21 cellular contexts compared by ENCODE assay signal in the genomic region with DNA sequence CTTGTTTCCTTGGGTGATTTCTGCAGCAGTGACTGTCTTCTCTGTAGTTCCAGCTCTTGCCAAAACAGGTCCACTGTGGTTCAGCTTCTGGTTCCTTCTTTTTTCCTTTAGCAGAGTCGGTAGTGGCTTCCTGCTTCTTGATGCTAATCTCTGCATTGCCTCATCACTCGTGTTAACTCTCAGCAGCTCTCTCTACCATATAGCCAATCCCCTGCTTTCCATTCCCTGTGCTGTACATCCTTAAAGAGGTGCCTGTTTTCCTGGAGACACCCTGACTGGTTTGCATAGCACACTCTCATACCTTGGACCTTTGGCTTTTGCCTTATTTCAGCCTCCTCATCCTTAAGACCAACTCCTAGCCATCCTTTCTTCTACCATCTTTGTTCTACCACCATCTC.
A peak's percentile ranks its signal among the peaks of the same experiment; 100 is the strongest.
DNase-seq lines count a peak whose midpoint lies in the region; ATAC-seq and TF ChIP-seq lines count a peak whose summit lies in the region.
"Had no signal": no experiment of that assay in that cellular context is flagged by ENCODE, and none has a peak within 500 bp of the region (broad histone marks: within the 10 kb centered on the region; RNA-seq: fewer than 3 reads in every experiment).

No MANE protein-coding gene starts in this region.

- peak overlapping the region; percentile 74 to 90 for H4K8ac ChIP-seq in IMR-90 (ENCODE audit: low read depth in 2 of 2, low read length in 2 of 2)

- intact Hi-C loops in IMR-90 (cut with micrococcal nuclease), result loop anchor here (5.0 to 10.0 kb wide), 4 partner anchors 75 to 765 kb away; no protein-coding TSS in a partner anchor

- peaks cover 43% of the 10 kb centered on the region for H3K4me1 ChIP-seq in IMR-90 (ENCODE audit: control insufficient read depth, insufficient read depth, low read length)
- H3K4me1 ChIP-seq: parathyroid adenoma had no signal

- BruUV-seq in IMR-90 (replicated peaks; lab: Mats Ljungman, UMichigan), result no TSS peak

- ATAC-seq in IMR-90 (ENCODE audit: low read depth) (0 out of 2 replicates have a peak, but pooled peaks have one; percentile 1), GM21825 (IDR thresholded peaks at IDR 0.05; ENCODE audit: unreplicated experiment) (no peak)
- ATAC-seq: activated CD8-positive, alpha-beta memory T cell treated with anti-CD3 and anti-CD28 coated beads, Interleukin-2, amount 10 ng/mL, durations not matched to agents 7 days and 5 days; naive thymus-derived CD4-positive, alpha-beta T cell had no signal

- peak overlapping the region; percentile 85 for H2BK5ac ChIP-seq in IMR-90 (ENCODE audit: low read depth, low read length, poor library complexity, severe bottlenecking)

- peak overlapping the region; percentile 95 for H3K27ac ChIP-seq in IMR-90 (ENCODE audit: insufficient read depth, low read length)
- H3K27ac ChIP-seq: parathyroid adenoma had no signal

- peak overlapping the region; percentile 94 for H2BK20ac ChIP-seq in IMR-90 (ENCODE audit: low read depth, low read length)

- POLR2A ChIA-PET in IMR-90 (lab: Charles Lee; ENCODE audit: unreplicated experiment), result interaction anchor here (0.6 kb wide), 1 partner anchor 11 kb away, joined by 3 read pairs; no protein-coding TSS in a partner anchor

- H3K56ac ChIP-seq in IMR-90 (ENCODE audit: extremely low read depth, insufficient read depth, low read length), result peak overlapping the region; percentile 82

- H3K9ac ChIP-seq in IMR-90 (ENCODE audit: low read depth, low read length), result peak overlapping the region; percentile 70
- H3K9ac ChIP-seq: parathyroid adenoma had no signal

- CTCF ChIA-PET in IMR-90 (lab: Yijun Ruan, JAX), result interaction anchor here (0.7 kb wide), 1 partner anchor 452 kb away, joined by 3 read pairs; no protein-coding TSS in a partner anchor

- H4K5ac ChIP-seq in IMR-90 (ENCODE audit: low read depth, low read length), result peak overlapping the region; percentile 98

- peak overlapping the region; percentile 95 for H4K91ac ChIP-seq in IMR-90 (ENCODE audit: insufficient read depth, low read depth, low read length)

- no peaks in the 10 kb centered on the region for H3K36me3 ChIP-seq in IMR-90 (ENCODE audit: control insufficient read depth, insufficient read depth, low read length)

- peak overlapping the region; percentile 53 for H3K4me2 ChIP-seq in IMR-90 (ENCODE audit: low read depth, low read length)

- peak overlapping the region; percentile 97 for H3K14ac ChIP-seq in IMR-90 (replicated peaks; ENCODE audit: low read depth, low read length)

- 5% methylated on average over 2 of the region's 2 CpGs; no CpG with 5 or more reads in 1 of the 2 experiments for WGBS in IMR-90 (ENCODE audit: extremely low coverage in 2 of 2, insufficient read length in 1 of 2), 2 experiments

- no peak for TF ChIP-seq POLR2A in IMR-90 (IDR thresholded peaks at IDR 0.05; ENCODE audit: low read depth, low read length)

- DNase-seq in IMR-90 (peak; percentile 48), NOMO-1 (lab: John Stamatoyannopoulos, UW; ENCODE audit: unreplicated experiment in 2 of 2) (peak; percentile 34 to 69), choroid plexus epithelial cell (ENCODE audit: low read depth) (peak; percentile 51), osteocyte (ENCODE audit: extremely low spot score, unreplicated experiment) (no peak), NCI-H2107 treated with DMSO at 0.1 percent for 48 hours (lab: John Stamatoyannopoulos, UW; ENCODE audit: unreplicated experiment) (no peak), COLO829 (ENCODE audit: low spot score) (no peak)
- DNase-seq: activated CD8-positive, alpha-beta memory T cell treated with anti-CD3 and anti-CD28 coated beads, Interleukin-2, amount 10 ng/mL, durations not matched to agents 7 days and 5 days; central memory CD4-positive, alpha-beta T cell; immature natural killer cell; MM.1S; naive thymus-derived CD4-positive, alpha-beta T cell; NCI-H187 treated with DMSO at 0.1 percent for 48 hours; NCI-H446 treated with DMSO at 0.1 percent for 48 hours; Right ventricle myocardium superior; stimulated activated CD4-positive, alpha-beta T cell treated with anti-CD3 and anti-CD28 coated beads, Interleukin-4, amount 100 ng/mL, for 24 hours; substantia nigra; T-helper 9 cell had no signal

- TF ChIP-seq CTCF in IMR-90 (conservative IDR thresholded peaks at IDR 0.05; ENCODE audit: low read depth, low read length) (no peak), choroid plexus epithelial cell (conservative IDR thresholded peaks at IDR 0.05; ENCODE audit: low read depth, low read length) (no peak), osteocyte (IDR thresholded peaks at IDR 0.05) (no peak)

- H3K27me3 ChIP-seq in IMR-90 (ENCODE audit: control insufficient read depth, insufficient read depth, low read length), result no peaks in the 10 kb centered on the region

- peak overlapping the region; percentile 98 for H3K23ac ChIP-seq in IMR-90 (ENCODE audit: low read depth, low read length)

- peak overlapping the region; percentile 99 for H2BK120ac ChIP-seq in IMR-90 (ENCODE audit: low read depth, low read length)

- peak overlapping the region; percentile 99 for H3K4ac ChIP-seq in IMR-90 (ENCODE audit: low read depth, low read length)

- in situ Hi-C loops in IMR-90 (cut with MboI; ENCODE audit: low sequenced_read_pairs), result no loop called here

- H2BK15ac ChIP-seq in IMR-90 (ENCODE audit: low read depth, low read length), result peak overlapping the region; percentile 86

- H2AK5ac ChIP-seq in IMR-90 (ENCODE audit: low read depth, low read length), result peak overlapping the region; percentile 87

- peak overlapping the region; percentile 78 for H3K27ac Mint-ChIP-seq in osteocyte (ENCODE audit: unreplicated experiment)
- H3K27ac Mint-ChIP-seq: activated CD8-positive, alpha-beta memory T cell treated with anti-CD3 and anti-CD28 coated beads, Interleukin-2, amount 10 ng/mL, durations not matched to agents 7 days and 5 days; activated T-helper 2 cell treated with anti-CD3 and anti-CD28 coated beads, Interferon-gamma antibody, Interleukin-2, Interleukin-4, amounts not matched to agents 10 μg/mL and 5 μg/mL and 100 μg/mL, durations not matched to agents 14 hours and 24 hours and 36 hours; immature natural killer cell; naive thymus-derived CD4-positive, alpha-beta T cell had no signal

- H3K9me3 ChIP-seq in IMR-90 (ENCODE audit: control insufficient read depth, insufficient read depth, low read length), result no peaks in the 10 kb centered on the region

- H3K4me3 Mint-ChIP-seq in osteocyte (ENCODE audit: unreplicated experiment), result no peak overlapping the region
- H3K4me3 Mint-ChIP-seq: activated CD8-positive, alpha-beta memory T cell treated with anti-CD3 and anti-CD28 coated beads, Interleukin-2, amount 10 ng/mL, durations not matched to agents 7 days and 5 days; immature natural killer cell; naive thymus-derived CD4-positive, alpha-beta T cell had no signal

- H3K36me3 Mint-ChIP-seq in osteocyte (ENCODE audit: unreplicated experiment), result no peaks in the 10 kb centered on the region
- H3K36me3 Mint-ChIP-seq: activated CD8-positive, alpha-beta memory T cell treated with anti-CD3 and anti-CD28 coated beads, Interleukin-2, amount 10 ng/mL, durations not matched to agents 7 days and 5 days; immature natural killer cell; naive thymus-derived CD4-positive, alpha-beta T cell had no signal

- no peak for TF ChIP-seq RAD21 in IMR-90 (IDR thresholded peaks at IDR 0.05; ENCODE audit: low read length)

- H2AFZ ChIP-seq in IMR-90 (replicated peaks; ENCODE audit: low read length, poor library complexity), result peak overlapping the region; percentile 56
- H2AFZ ChIP-seq: parathyroid adenoma had no signal

- peak overlapping the region; percentile 4 for H2AK9ac ChIP-seq in IMR-90 (replicated peaks; ENCODE audit: low read depth, low read length, poor library complexity)

- H3K27me3 Mint-ChIP-seq in osteocyte (ENCODE audit: unreplicated experiment), result no peaks in the 10 kb centered on the region

- no peak overlapping the region for H3K4me3 ChIP-seq in IMR-90 (ENCODE audit: insufficient read depth, low read depth, low read length)
- H3K4me3 ChIP-seq in choroid plexus epithelial cell (ENCODE audit: low read depth, low read length), result no peak overlapping the region
- H3K4me3 ChIP-seq: lung had no signal

- dilution Hi-C loops in IMR-90 (cut with HindIII; ENCODE audit: low sequenced_read_pairs, unreplicated experiment), result no loop called here

- H3K9me3 Mint-ChIP-seq in osteocyte (ENCODE audit: unreplicated experiment), result no peaks in the 10 kb centered on the region
- H3K9me3 Mint-ChIP-seq: activated T-helper 2 cell treated with anti-CD3 and anti-CD28 coated beads, Interferon-gamma antibody, Interleukin-2, Interleukin-4, amounts not matched to agents 10 μg/mL and 5 μg/mL and 100 μg/mL, durations not matched to agents 14 hours and 24 hours and 36 hours had no signal

- H3K9me1 ChIP-seq in IMR-90 (ENCODE audit: insufficient read depth, low read length), result peaks cover 21% of the 10 kb centered on the region

- H3K79me1 ChIP-seq in IMR-90 (ENCODE audit: low read depth in 1 of 2, low read length in 2 of 2), result no peaks in the 10 kb centered on the region

- H4K20me1 ChIP-seq in IMR-90 (ENCODE audit: insufficient read depth, low read length), result no peaks in the 10 kb centered on the region

- H3K4me1 Mint-ChIP-seq in osteocyte (ENCODE audit: unreplicated experiment), result peaks cover 31% of the 10 kb centered on the region
- H3K4me1 Mint-ChIP-seq: activated CD8-positive, alpha-beta memory T cell treated with anti-CD3 and anti-CD28 coated beads, Interleukin-2, amount 10 ng/mL, durations not matched to agents 7 days and 5 days; immature natural killer cell had no signal

- H3K18ac ChIP-seq in IMR-90 (ENCODE audit: low read depth, low read length), result peak overlapping the region; percentile 98

TF ChIP-seq in IMR-90, 13 proteins besides CTCF, POLR2A, EP300 and RAD21:
- TF ChIP-seq BHLHE40 (IDR thresholded peaks at IDR 0.05; ENCODE audit: low read depth, low read length), result no peak
- no peak for TF ChIP-seq MAFK (IDR thresholded peaks at IDR 0.05; ENCODE audit: low read depth, low read length)
- no peak for TF ChIP-seq RFX5 (IDR thresholded peaks at IDR 0.05; ENCODE audit: low read depth, low read length)
- TF ChIP-seq CHD1 (IDR thresholded peaks at IDR 0.05; ENCODE audit: low read depth, low read length), result no peak
- TF ChIP-seq CEBPB (IDR thresholded peaks at IDR 0.05; ENCODE audit: low read depth, low read length), result peak; percentile 64

Comparison
In these comparisons a context has a peak if more than half of its experiments do, and no peak if none do; other contexts are left out.
1. DNase-seq: peak in IMR-90 (single experiment), NOMO-1 (2 of 2) and choroid plexus epithelial cell (single experiment); none in osteocyte (single experiment), NCI-H2107 treated with DMSO at 0.1 percent for 48 hours (single experiment) and COLO829 (single experiment).